ENCODE assay signal across 29 cellular contexts in the genomic region with DNA sequence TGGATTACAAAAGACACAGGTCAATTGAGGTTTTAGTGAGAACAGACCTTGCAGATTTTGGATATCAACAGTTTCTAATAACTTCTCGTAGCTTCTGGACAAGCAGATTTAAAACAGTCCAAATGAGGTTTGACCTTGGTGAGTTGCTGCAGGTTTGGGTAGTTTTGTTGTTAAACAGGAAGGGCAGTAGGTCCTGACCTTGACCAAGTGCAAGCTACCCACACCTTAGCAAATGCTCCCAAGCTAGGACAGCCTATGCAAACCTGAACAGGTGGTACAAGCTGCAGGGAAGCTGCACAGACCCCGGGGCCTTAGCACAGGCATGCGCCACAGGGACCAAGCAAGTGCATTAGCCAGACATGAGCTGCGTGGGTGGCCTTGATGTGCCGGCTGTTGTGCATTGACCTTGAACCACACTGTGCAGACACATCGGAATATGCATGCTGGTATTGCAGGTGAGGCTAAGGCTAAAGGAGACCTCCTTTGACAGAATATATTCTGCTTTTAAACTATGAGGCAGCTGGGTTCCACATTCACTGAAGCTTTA.
"Had no signal": no experiment of that assay in that cellular context is flagged by ENCODE, and none has a peak within 500 bp of the region (broad histone marks: within the 10 kb centered on the region; RNA-seq: fewer than 3 reads in every experiment).

No MANE protein-coding gene starts in this region.

- H3K27me3 Mint-ChIP-seq: dendritic cell treated with granulocyte-macrophage colony-stimulating factor and Interleukin-4, amounts not matched to agents 40 ng/mL and 50 ng/mL, for 4 days had no signal

- H3K4me3 ChIP-seq: colonic mucosa, coronary artery, dorsolateral prefrontal cortex, esophagus muscularis mucosa, esophagus squamous epithelium, gastrocnemius medialis, gastroesophageal sphincter, heart left ventricle, heart right ventricle had no signal

- H3K4me1 Mint-ChIP-seq: endodermal cell had no signal

- H3K9me3 ChIP-seq: colonic mucosa, esophagus muscularis mucosa, esophagus squamous epithelium, gastrocnemius medialis, gastroesophageal sphincter, heart left ventricle, heart right ventricle had no signal

- H3K9me3 Mint-ChIP-seq: dendritic cell treated with granulocyte-macrophage colony-stimulating factor and Interleukin-4, amounts not matched to agents 40 ng/mL and 50 ng/mL, for 4 days; effector memory CD8-positive, alpha-beta T cell; endodermal cell had no signal

- H3K27ac Mint-ChIP-seq: dendritic cell treated with granulocyte-macrophage colony-stimulating factor and Interleukin-4, amounts not matched to agents 40 ng/mL and 50 ng/mL, for 4 days; effector memory CD8-positive, alpha-beta T cell; endodermal cell had no signal

- H3K4me3 Mint-ChIP-seq: dendritic cell treated with granulocyte-macrophage colony-stimulating factor and Interleukin-4, amounts not matched to agents 40 ng/mL and 50 ng/mL, for 4 days; effector memory CD8-positive, alpha-beta T cell; endodermal cell had no signal

- ATAC-seq: effector memory CD8-positive, alpha-beta T cell; esophagus mucosa; foreskin keratinocyte; gastrocnemius medialis; gastroesophageal sphincter; heart left ventricle; heart right ventricle had no signal

- DNase-seq: colonic mucosa; cortex of kidney; dermis blood vessel endothelial cell; dorsolateral prefrontal cortex; effector CD4-positive, alpha-beta T cell; effector CD8-positive, alpha-beta T cell; effector memory CD4-positive, alpha-beta T cell; effector memory CD8-positive, alpha-beta T cell; endodermal cell; erythroblast; esophagus squamous epithelium; foreskin fibroblast; foreskin keratinocyte; foreskin melanocyte; gastrocnemius medialis; glutamatergic neuron; head of caudate nucleus; heart left ventricle; heart right ventricle had no signal

- H3K27ac ChIP-seq: colonic mucosa, coronary artery, dorsolateral prefrontal cortex, epithelial cell of prostate, esophagus muscularis mucosa, esophagus squamous epithelium, foreskin keratinocyte, gastrocnemius medialis, gastroesophageal sphincter, heart left ventricle, heart right ventricle had no signal

- FAIRE-seq: colon, endometrium, endothelial cell of umbilical vein, frontal cortex had no signal

- H3K4me1 ChIP-seq: colonic mucosa, esophagus muscularis mucosa, esophagus squamous epithelium, foreskin keratinocyte, gastrocnemius medialis, gastroesophageal sphincter, heart left ventricle, heart right ventricle had no signal

- H3K36me3 ChIP-seq: colonic mucosa, esophagus muscularis mucosa, esophagus squamous epithelium, gastrocnemius medialis, gastroesophageal sphincter, heart left ventricle, heart right ventricle had no signal

- H3K27me3 ChIP-seq: colonic mucosa, esophagus muscularis mucosa, gastrocnemius medialis, gastroesophageal sphincter, heart left ventricle had no signal
